Comparison of ENCODE assay signal across 10 cellular contexts in the genomic region with DNA sequence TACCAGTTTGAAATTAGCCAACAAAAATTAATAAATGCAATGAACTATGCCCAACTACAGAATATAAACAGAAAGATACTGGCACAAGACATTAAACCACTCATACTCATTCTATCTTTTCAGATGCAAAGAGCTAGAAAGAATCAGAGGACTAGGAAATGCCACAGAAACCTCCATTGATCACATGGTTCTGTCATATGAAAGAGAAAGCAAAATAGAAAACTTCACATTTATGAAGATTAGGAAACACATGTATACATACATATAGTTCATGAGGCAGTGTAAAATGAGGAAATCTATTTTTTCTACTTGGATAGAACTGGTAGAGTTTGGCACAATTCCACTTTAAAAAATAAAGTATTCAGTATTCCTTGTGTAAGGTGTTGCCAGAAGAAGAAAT.
DNase-seq lines count a peak whose midpoint lies in the region; ATAC-seq and TF ChIP-seq lines count a peak whose summit lies in the region.
"Had no signal": no experiment of that assay in that cellular context is flagged by ENCODE, and none has a peak within 500 bp of the region (broad histone marks: within the 10 kb centered on the region; RNA-seq: fewer than 3 reads in every experiment).

No MANE protein-coding gene starts in this region.

- H3K4me3 Mint-ChIP-seq in natural killer cell treated with Interleukin-12 subunit alpha and Interleukin-12 subunit beta and Interleukin-15 and Interleukin-18, amount 100 ng/mL, for 72 hours = peak overlapping the region; percentile 83
- H3K4me3 Mint-ChIP-seq: HFFc6 had no signal

- no peaks in the 10 kb centered on the region for H3K27me3 Mint-ChIP-seq in natural killer cell treated with Interleukin-12 subunit alpha and Interleukin-12 subunit beta and Interleukin-15 and Interleukin-18, amount 100 ng/mL, for 72 hours

- peak overlapping the region; percentile 94 to 99 for H3K27ac Mint-ChIP-seq in natural killer cell treated with Interleukin-12 subunit alpha and Interleukin-12 subunit beta and Interleukin-15 and Interleukin-18, amount 100 ng/mL, for 72 hours
- H3K27ac Mint-ChIP-seq: HFFc6 had no signal

- H3K4me3 ChIP-seq in NB4 (ENCODE audit: low read depth, low read length) (no peak overlapping the region), right atrium auricular region (no peak overlapping the region)

- peak; percentile 80 for DNase-seq in NOMO-1 treated with DMSO at 0.1 percent for 48 hours (lab: John Stamatoyannopoulos, UW; ENCODE audit: unreplicated experiment)
- no peak for DNase-seq in NOMO-1 treated with dmso at 0.1 percent for 144 hours (lab: John Stamatoyannopoulos, UW; ENCODE audit: unreplicated experiment)
- DNase-seq in NB4 (ENCODE audit: low read depth) = peak; percentile 19
- no peak for DNase-seq in natural killer cell treated with Interleukin-12 subunit alpha and Interleukin-12 subunit beta and Interleukin-15 and Interleukin-18, amount 100 ng/mL, for 72 hours (ENCODE audit: low spot score)
- no peak for DNase-seq in stimulated activated CD4-positive, alpha-beta T cell treated with anti-CD3 and anti-CD28 coated beads, Interleukin-1b, Interleukin-23, amount 100 ng/mL, for 48 hours
- no peak for DNase-seq in right atrium auricular region (ENCODE audit: low spot score)
- DNase-seq in iPS-NIHi7 (ENCODE audit: extremely low spot score) = no peak
- DNase-seq: HFFc6 had no signal

- H3K36me3 ChIP-seq in right atrium auricular region = no peaks in the 10 kb centered on the region

- peaks cover 0 to 12% of the 10 kb centered on the region in 2 donors for H3K4me1 ChIP-seq in right atrium auricular region

- H3K27ac ChIP-seq in right atrium auricular region = no peak overlapping the region
- H3K27ac ChIP-seq: 22Rv1 had no signal

- TF ChIP-seq CTCF in NB4 (IDR thresholded peaks at IDR 0.05; ENCODE audit: low read depth, low read length) = no peak
- no peak for TF ChIP-seq CTCF in right atrium auricular region (IDR thresholded peaks at IDR 0.05)

- peaks cover 67 to 83% of the 10 kb centered on the region in 2 donors for H3K4me1 Mint-ChIP-seq in natural killer cell treated with Interleukin-12 subunit alpha and Interleukin-12 subunit beta and Interleukin-15 and Interleukin-18, amount 100 ng/mL, for 72 hours (ENCODE audit: low read depth in 2 of 2)

- ATAC-seq in HG02763 (IDR thresholded peaks at IDR 0.05; ENCODE audit: unreplicated experiment) = peak; percentile 84
- ATAC-seq in natural killer cell treated with Interleukin-12 subunit alpha and Interleukin-12 subunit beta and Interleukin-15 and Interleukin-18, amount 100 ng/mL, for 72 hours = peak; percentile 70 to 83

- H3K27me3 ChIP-seq in right atrium auricular region = no peaks in the 10 kb centered on the region

- H3K9me3 Mint-ChIP-seq in natural killer cell treated with Interleukin-12 subunit alpha and Interleukin-12 subunit beta and Interleukin-15 and Interleukin-18, amount 100 ng/mL, for 72 hours = peaks cover 3% of the 10 kb centered on the region
- H3K9me3 Mint-ChIP-seq: HFFc6 had no signal

- H3K9me3 ChIP-seq in right atrium auricular region = no peaks in the 10 kb centered on the region

- TF ChIP-seq POLR2A in NB4 (IDR thresholded peaks at IDR 0.05; ENCODE audit: extremely low read depth, insufficient read length) = no peak

- H3K36me3 Mint-ChIP-seq in natural killer cell treated with Interleukin-12 subunit alpha and Interleukin-12 subunit beta and Interleukin-15 and Interleukin-18, amount 100 ng/mL, for 72 hours = peaks cover 11% of the 10 kb centered on the region

Comparison
In these comparisons a context has a peak if more than half of its experiments do, and no peak if none do; other contexts are left out.
1. DNase-seq: peak in NOMO-1 treated with DMSO at 0.1 percent for 48 hours (single experiment) and NB4 (single experiment); none in NOMO-1 treated with dmso at 0.1 percent for 144 hours (single experiment), natural killer cell treated with Interleukin-12 subunit alpha and Interleukin-12 subunit beta and Interleukin-15 and Interleukin-18, amount 100 ng/mL, for 72 hours (single experiment), stimulated activated CD4-positive, alpha-beta T cell treated with anti-CD3 and anti-CD28 coated beads, Interleukin-1b, Interleukin-23, amount 100 ng/mL, for 48 hours (single experiment), right atrium auricular region (single experiment) and iPS-NIHi7 (single experiment).